ENCODE assay signal across 1 cellular context in the genomic region with DNA sequence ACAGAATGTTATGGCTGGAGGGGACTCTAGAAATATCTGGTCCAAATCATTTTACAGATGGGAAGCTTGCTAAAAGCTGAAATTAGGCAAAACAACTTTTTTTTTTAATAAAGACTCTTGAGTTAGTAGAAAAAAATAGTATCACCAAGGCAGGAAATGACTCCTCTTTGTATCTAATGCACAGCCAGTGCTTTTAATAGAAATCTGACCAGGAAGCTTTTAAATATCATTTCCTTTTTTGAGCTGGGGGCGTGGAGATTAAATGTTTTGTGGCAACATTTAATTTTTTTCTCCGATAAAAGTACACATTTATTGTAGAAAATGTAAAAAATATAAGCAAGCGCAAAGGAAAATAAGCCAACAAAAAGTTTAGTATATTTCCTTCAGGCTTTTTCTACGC.
TF ChIP-seq lines count a peak whose summit lies in the region.

No MANE protein-coding gene starts in this region.

TF ChIP-seq in endothelial cell of umbilical vein, 7 proteins besides CTCF, POLR2A, EP300 and RAD21:
- TF ChIP-seq JUN (IDR thresholded peaks at IDR 0.05; ENCODE audit: borderline replicate concordance, insufficient read depth, insufficient read length, low read depth) (peak; percentile 31), MYC (IDR thresholded peaks at IDR 0.05; ENCODE audit: low read depth, low read length) (no peak), GATA2 (IDR thresholded peaks at IDR 0.05; ENCODE audit: insufficient read depth, insufficient read length, low read depth, low read length) (no peak), POLR2AphosphoS5 (IDR thresholded peaks at IDR 0.05; ENCODE audit: insufficient read depth, low read depth, low read length) (no peak), EZH2 (IDR thresholded peaks at IDR 0.05; ENCODE audit: borderline replicate concordance, low read depth, low read length, severe bottlenecking) (no peak), FOS (IDR thresholded peaks at IDR 0.05; ENCODE audit: borderline replicate concordance, insufficient read depth, low read length) (peak; percentile 39)
- TF ChIP-seq, protein P1, sequence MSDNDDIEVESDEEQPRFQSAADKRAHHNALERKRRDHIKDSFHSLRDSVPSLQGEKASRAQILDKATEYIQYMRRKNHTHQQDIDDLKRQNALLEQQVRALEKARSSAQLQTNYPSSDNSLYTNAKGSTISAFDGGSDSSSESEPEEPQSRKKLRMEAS (IDR thresholded peaks at IDR 0.05; ENCODE audit: insufficient read depth, insufficient read length) = no peak
